18 cellular contexts compared by ENCODE assay signal in the genomic region with DNA sequence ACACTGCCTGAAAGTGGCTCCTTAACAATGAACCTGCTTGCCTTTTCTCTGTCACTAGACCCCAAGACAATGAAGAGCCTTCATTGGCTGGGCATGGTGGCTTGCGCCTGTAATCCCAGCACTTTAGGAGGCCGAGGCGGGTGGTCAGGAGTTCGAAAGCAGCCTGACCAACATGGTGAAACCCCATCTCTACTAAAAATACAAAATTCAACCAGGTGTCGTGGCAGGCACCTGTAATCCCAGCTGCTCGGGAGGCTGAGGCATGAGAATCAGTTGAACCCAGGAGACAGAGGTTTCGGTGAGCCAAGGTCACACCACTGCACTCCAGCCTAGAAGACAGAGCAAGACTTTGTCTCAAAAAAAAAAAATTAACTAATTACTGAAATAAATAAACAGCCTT. TPM values are rescaled to one million over a fixed set of nuclear protein-coding genes. Genes with fewer than 3 reads are reported as not detected.
DNase-seq lines count a peak whose midpoint lies in the region; ATAC-seq and TF ChIP-seq lines count a peak whose summit lies in the region.
"Had no signal": no experiment of that assay in that cellular context is flagged by ENCODE, and none has a peak within 500 bp of the region (broad histone marks: within the 10 kb centered on the region; RNA-seq: fewer than 3 reads in every experiment).

No MANE protein-coding gene starts in this region.

- DNase-seq in left ventricle myocardium inferior, result no peak
- no peak for DNase-seq in left cardiac atrium
- no peak for DNase-seq in Panc1 (ENCODE audit: low read depth, low spot score)
- no peak for DNase-seq in lower lobe of right lung
- DNase-seq in vagina (ENCODE audit: extremely low spot score in 2 of 2), result no peak
- DNase-seq in NCI-H1694 (lab: John Stamatoyannopoulos, UW), result no peak
- DNase-seq in NCI-H2107 treated with DMSO at 0.1 percent for 48 hours (lab: John Stamatoyannopoulos, UW; ENCODE audit: unreplicated experiment), result no peak
- DNase-seq: activated CD8-positive, alpha-beta memory T cell treated with anti-CD3 and anti-CD28 coated beads, Interleukin-2, amount 50 U/mL, for 4 hours; activated effector memory CD4-positive, alpha-beta T cell treated with Interleukin-2 at 50 U/mL for 16 hours; amniotic stem cell; colonic mucosa; H7; islet precursor cell; NCI-H187; NCI-H69 had no signal

- H3K4me1 ChIP-seq in left ventricle myocardium inferior, result peaks cover 79% of the 10 kb centered on the region
- peaks cover 21% of the 10 kb centered on the region for H3K4me1 ChIP-seq in Panc1 (ENCODE audit: control insufficient read depth, insufficient read depth, low read length)
- H3K4me1 ChIP-seq in lower lobe of right lung, result peaks cover 71% of the 10 kb centered on the region
- H3K4me1 ChIP-seq in vagina, result peaks cover 47% of the 10 kb centered on the region
- H3K4me1 ChIP-seq: colonic mucosa had no signal

- CTCF ChIA-PET in Panc1 (lab: Charles Lee), result interaction anchor here (0.6 to 0.7 kb wide), 3 partner anchors 13 to 863 kb away, joined by 4 to 5 read pairs (median 5); a partner anchor contains a TSS

- BruUV-seq in Panc1 (replicated peaks; lab: Mats Ljungman, UMichigan), result no TSS peak

- H3K9me3 ChIP-seq in left ventricle myocardium inferior (replicated peaks) (no peaks in the 10 kb centered on the region), Panc1 (ENCODE audit: control insufficient read depth, insufficient read depth, low read depth, low read length) (no peaks in the 10 kb centered on the region), lower lobe of right lung (no peaks in the 10 kb centered on the region), vagina (no peaks in the 10 kb centered on the region)
- H3K9me3 ChIP-seq: colonic mucosa had no signal

- H3K4me3 ChIP-seq in left ventricle myocardium inferior (no peak overlapping the region), Panc1 (ENCODE audit: low read depth in 2 of 2, low read length in 2 of 2) (no peak overlapping the region), lower lobe of right lung (no peak overlapping the region), vagina (no peak overlapping the region)
- H3K4me3 ChIP-seq: colonic mucosa, GM12878, neural progenitor cell had no signal

- H3K27me3 ChIP-seq in left ventricle myocardium inferior (ENCODE audit: low read depth) (no peaks in the 10 kb centered on the region), Panc1 (ENCODE audit: control insufficient read depth, insufficient read depth, low read length) (no peaks in the 10 kb centered on the region), lower lobe of right lung (ENCODE audit: low read depth) (no peaks in the 10 kb centered on the region), vagina (no peaks in the 10 kb centered on the region)
- H3K27me3 ChIP-seq: colonic mucosa, neural progenitor cell had no signal

- POLR2A ChIA-PET in Panc1 (lab: Charles Lee), result interaction anchor here (0.5 to 0.7 kb wide), 4 partner anchors 8 to 381 kb away, joined by 3 to 9 read pairs (median 5); no protein-coding TSS in a partner anchor

- ATAC-seq in left cardiac atrium (no peak), Panc1 (no peak), lower lobe of right lung (no peak)

- in situ Hi-C loops in Panc1 (cut with HindIII; ENCODE audit: low pct_unique_long_range_greater_than_20kb, low sequenced_read_pairs), result no loop called here

- no peak for TF ChIP-seq CTCF in left ventricle myocardium inferior (IDR thresholded peaks at IDR 0.05; ENCODE audit: borderline replicate concordance)
- TF ChIP-seq CTCF in Panc1 (IDR thresholded peaks at IDR 0.05), result no peak
- TF ChIP-seq CTCF in lower lobe of right lung (IDR thresholded peaks at IDR 0.05), result no peak
- no peak for TF ChIP-seq CTCF in vagina (IDR thresholded peaks at IDR 0.05)

- H3K27ac ChIP-seq in left ventricle myocardium inferior (replicated peaks) (peak overlapping the region; percentile 87), Panc1 (ENCODE audit: low read length) (peak overlapping the region; percentile 72), lower lobe of right lung (peak overlapping the region; percentile 80), vagina (peak overlapping the region; percentile 88)
- H3K27ac ChIP-seq: C4-2B, neural progenitor cell had no signal

- TF ChIP-seq POLR2A in vagina (IDR thresholded peaks at IDR 0.05), result no peak

- peaks cover 50% of the 10 kb centered on the region for H3K36me3 ChIP-seq in left ventricle myocardium inferior
- H3K36me3 ChIP-seq in Panc1 (ENCODE audit: control insufficient read depth, insufficient read depth, low read length), result peaks cover 24% of the 10 kb centered on the region
- H3K36me3 ChIP-seq in lower lobe of right lung, result peaks cover 53% of the 10 kb centered on the region
- H3K36me3 ChIP-seq in vagina, result peaks cover 0 to 44% of the 10 kb centered on the region in 2 donors
- H3K36me3 ChIP-seq: colonic mucosa, neural progenitor cell had no signal

- intact Hi-C loops in left ventricle myocardium inferior (cut with micrococcal nuclease), result loop anchor here (5.0 to 10.0 kb wide), 2 partner anchors 42 to 109 kb away; no protein-coding TSS in a partner anchor
- intact Hi-C loops in left cardiac atrium (cut with DNase I), result loop anchor here (5.0 kb wide), 2 partner anchors 47 to 52 kb away; a partner anchor contains a TSS
- intact Hi-C loops in Panc1 (cut with micrococcal nuclease; ENCODE audit: unreplicated experiment), result loop anchor here (5.0 kb wide), 1 partner anchor 37 kb away; no protein-coding TSS in a partner anchor
- intact Hi-C loops in lower lobe of right lung (cut with DNase I), result loop anchor here (10.0 kb wide), 1 partner anchor 119 kb away; no protein-coding TSS in a partner anchor
- intact Hi-C loops in vagina (cut with DNase I), result loop anchor here (5.0 to 10.0 kb wide), 3 partner anchors 47 to 279 kb away; a partner anchor contains a TSS

RNA-seq across cellular contexts. Expression of a gene that starts 45.3 kb away (rescaled TPM):
- 55.5 TPM for total RNA-seq in left ventricle myocardium inferior
- total RNA-seq in left cardiac atrium, result 10 to 100 TPM; 71.6 to 82.2 TPM
- total RNA-seq in Panc1 (2021; ENCODE audit: unreplicated experiment), result 279 TPM
- 156 TPM for polyA plus RNA-seq in Panc1 (2012; ENCODE audit: insufficient read length)
- 146 TPM for total RNA-seq in lower lobe of right lung
- 40.5 TPM for total RNA-seq in vagina
